ENCODE assay signal across 8 cellular contexts in genomic region chrX:77894921-77895886, GRCh38. TPM values are rescaled to one million over a fixed set of nuclear protein-coding genes. Genes with fewer than 3 reads are reported as not detected.
DNase-seq lines count a peak whose midpoint lies in the region; TF ChIP-seq lines count a peak whose summit lies in the region.

Gene MAGT1 (minus strand): TSS chrX:77895435. CDS start chrX:77895410, 25 bp downstream.

- in situ Hi-C loops in SK-MEL-5 (cut with HindIII; ENCODE audit: low pct_unique_long_range_greater_than_20kb, low sequenced_read_pairs): no loop called here

- POLR2A ChIA-PET in HEK293T (lab: Yijun Ruan, JAX): interaction anchor here (0.7 to 1.4 kb wide), 3 partner anchors 17 to 244 kb away, joined by 3 to 4 read pairs (median 3); partner anchors contain the start of gene TAF9B

- H3K9me3 ChIP-seq in neuron (ENCODE audit: low read length): no peaks in the 10 kb centered on the region
- peaks cover 0 to 4% (median 0%) of the 10 kb centered on the region in 5 donors for H3K9me3 ChIP-seq in subcutaneous abdominal adipose tissue (ENCODE audit: control insufficient read depth in 5 of 5, low read length in 5 of 5)

- peak within 1 kb of the TSS; percentile 92 for H3K27ac ChIP-seq in subcutaneous abdominal adipose tissue (ENCODE audit: low read depth, low read length)

- H3K4me1 ChIP-seq in neuron (ENCODE audit: insufficient read depth, low read length) (peaks cover 9% of the 10 kb centered on the region), subcutaneous abdominal adipose tissue (ENCODE audit: control insufficient read depth in 5 of 5, insufficient read depth in 5 of 5, low read length in 5 of 5) (peaks cover 1 to 16% (median 6%) of the 10 kb centered on the region in 5 donors)

- H3K4me3 ChIP-seq in neuron (ENCODE audit: low read length) (peak within 1 kb of the TSS; percentile 65), subcutaneous abdominal adipose tissue (ENCODE audit: low read depth in 1 of 5, low read length in 5 of 5) (peak within 1 kb of the TSS; percentile 73 to 98 (median 90))

- H3K36me3 ChIP-seq in neuron (ENCODE audit: insufficient read depth, low read length) (no peaks in the 10 kb centered on the region), subcutaneous abdominal adipose tissue (ENCODE audit: control insufficient read depth in 5 of 5, insufficient read depth in 5 of 5, low read length in 5 of 5) (no peaks in the 10 kb centered on the region)

- peak within 1 kb of the TSS; percentile 60 to 89 (median 84) for H3K9ac ChIP-seq in subcutaneous abdominal adipose tissue (ENCODE audit: low read length in 5 of 5)

- peak within 1 kb of the TSS; percentile 60 for H2AFZ ChIP-seq in neuron (ENCODE audit: low read depth, low read length)

- DNase-seq in GF-D8 (lab: John Stamatoyannopoulos, UW): peak; percentile 87
- peak; percentile 81 for DNase-seq in HEK293T (ENCODE audit: extremely low spot score)
- DNase-seq in MV-4-11 (lab: John Stamatoyannopoulos, UW): peak; percentile 97
- DNase-seq in SK-MEL-5 (ENCODE audit: low read depth, low spot score): peak; percentile 97
- DNase-seq in activated naive CD4-positive, alpha-beta T cell treated with Interleukin-2 at 50 U/mL for 16 hours: peak; percentile 90
- DNase-seq in foreskin melanocyte: peak; percentile 94

- H3K27me3 ChIP-seq in neuron (ENCODE audit: insufficient read depth, low read length) (no peaks in the 10 kb centered on the region), subcutaneous abdominal adipose tissue (ENCODE audit: control insufficient read depth in 5 of 5, insufficient read depth in 4 of 5, low read length in 5 of 5) (peaks cover 0 to 4% (median 0%) of the 10 kb centered on the region in 5 donors)

- CTCF ChIA-PET in HEK293T (lab: Yijun Ruan, JAX): no interaction called here

TF ChIP-seq in HEK293T, 16 proteins besides CTCF, POLR2A, EP300 and RAD21:
- no peak; the same call in 1 of the 2 replicates for TF ChIP-seq L3MBTL2 (conservative IDR thresholded peaks at IDR 0.05)
- no peak for TF ChIP-seq CTBP1 (IDR thresholded peaks at IDR 0.05; ENCODE audit: borderline replicate concordance)
- no peak for TF ChIP-seq NFRKB (IDR thresholded peaks at IDR 0.05)

RNA-seq across cellular contexts. Expression of gene MAGT1, which starts in this region (rescaled TPM):
- 117 and 136 TPM in 2 replicates for total RNA-seq in SK-MEL-5 (2014; rRNA removed; shearing (Covaris generic))
- 32.8 and 37.3 TPM in 2 replicates for polyA plus RNA-seq in SK-MEL-5 (2015; cell fraction: cytosol; rRNA removed)
- polyA plus RNA-seq in SK-MEL-5 (2015; cell fraction: nucleus; rRNA removed): 9.8 and 11.2 TPM in 2 replicates

Comparison
In these comparisons a context has a peak if more than half of its experiments do, and no peak if none do; other contexts are left out.
1. Peak in every context shown above with its lines: DNase-seq, H3K4me3 ChIP-seq and H3K27ac ChIP-seq.